Comparison of ENCODE assay signal across 8 cellular contexts in the genomic region with DNA sequence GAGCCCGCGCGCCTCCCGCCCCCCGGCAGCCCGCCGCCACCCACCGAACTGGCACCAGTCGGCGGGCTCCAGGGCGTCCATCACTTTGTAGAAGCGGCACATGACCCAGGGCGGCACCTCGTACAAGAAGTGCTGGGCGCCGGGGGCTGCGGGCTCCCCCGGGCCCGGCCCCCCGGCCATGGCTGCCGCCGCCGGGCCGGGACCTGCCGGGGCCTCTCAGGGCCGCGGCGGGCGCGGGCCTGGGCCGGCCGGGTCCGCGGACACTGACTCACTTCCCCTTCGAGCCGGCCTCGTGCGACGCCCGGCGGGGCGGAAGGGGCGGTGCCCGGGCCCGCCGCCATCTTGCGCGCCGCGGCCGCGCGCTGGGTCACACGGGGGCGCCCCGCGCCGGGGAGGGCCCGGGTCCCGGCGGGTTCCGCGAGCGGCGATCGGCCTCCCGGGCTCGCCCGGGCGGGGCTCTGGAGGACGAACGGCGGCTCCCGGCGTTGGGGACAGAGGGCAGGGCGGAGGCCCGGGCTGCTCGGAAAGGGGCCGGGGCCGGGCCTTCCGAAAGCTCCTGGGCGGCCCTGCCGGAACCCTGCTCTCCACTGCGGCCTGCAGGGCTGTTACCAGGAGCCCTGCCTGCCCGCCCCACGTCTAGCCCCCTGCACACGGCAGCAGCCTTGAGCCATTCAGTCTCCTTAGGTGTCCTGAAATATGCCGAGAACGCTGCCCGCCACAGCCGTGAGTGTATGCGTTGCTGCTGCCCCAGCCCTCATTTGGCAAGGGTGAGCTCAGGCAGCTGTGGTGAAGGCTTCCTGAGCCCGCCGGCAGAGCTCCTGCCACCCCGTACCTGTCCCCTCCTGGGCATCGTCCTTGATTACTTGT. TPM values are rescaled to one million over a fixed set of nuclear protein-coding genes. Genes with fewer than 3 reads are reported as not detected.
DNase-seq lines count a peak whose midpoint lies in the region; ATAC-seq, FAIRE-seq and TF ChIP-seq lines count a peak whose summit lies in the region.

IRAK1 (minus strand) TSS at position 270 of the 867 bp plus-strand sequence; CDS start at position 180, 90 bp downstream.

- DNase-seq in ACHN (peak; percentile 59), GM18507 (ENCODE audit: extremely low spot score, insufficient read length, low read depth) (no peak), NT2/D1 (ENCODE audit: low read depth, low spot score) (no peak), esophagus muscularis mucosa (ENCODE audit: extremely low spot score) (no peak)
- DNase-seq in activated T-cell treated with anti-CD3 and anti-CD28 coated beads, Interleukin-2, amount 50 U/mL, for 48 hours = peak; percentile 63 to 73

- intact Hi-C loops in esophagus muscularis mucosa (cut with DNase I) = loop anchor here (5.0 kb wide), 1 partner anchor 32 kb away; no protein-coding TSS in a partner anchor

- H3K9ac ChIP-seq in NT2/D1 (ENCODE audit: insufficient read length, low read depth) = peak within 1 kb of the TSS; percentile 83
- peak within 1 kb of the TSS; percentile 15 for H3K9ac ChIP-seq in muscle layer of colon (ENCODE audit: low read length)

- H3K36me3 ChIP-seq in NT2/D1 (ENCODE audit: insufficient read depth, insufficient read length, low read length) (peaks cover 26% of the 10 kb centered on the region), esophagus muscularis mucosa (peaks cover 0 to 33% (median 23%) of the 10 kb centered on the region in 4 donors), muscle layer of colon (ENCODE audit: insufficient read depth, low read length) (peaks cover 5% of the 10 kb centered on the region)

- TF ChIP-seq EP300 in esophagus muscularis mucosa (IDR thresholded peaks at IDR 0.05) = no peak

- H3K4me1 ChIP-seq in NT2/D1 (ENCODE audit: insufficient read depth, insufficient read length) (peaks cover 8% of the 10 kb centered on the region), esophagus muscularis mucosa (peaks cover 6 to 39% (median 31%) of the 10 kb centered on the region in 4 donors), muscle layer of colon (ENCODE audit: insufficient read depth, low read length) (peaks cover 16% of the 10 kb centered on the region)

- H3K9me3 ChIP-seq in NT2/D1 (ENCODE audit: insufficient read depth, low read length) (no peaks in the 10 kb centered on the region), esophagus muscularis mucosa (no peaks in the 10 kb centered on the region), muscle layer of colon (ENCODE audit: low read length) (no peaks in the 10 kb centered on the region)

- TF ChIP-seq CTCF in esophagus muscularis mucosa (IDR thresholded peaks at IDR 0.05) = no peak
- no peak for TF ChIP-seq CTCF in subcutaneous adipose tissue (IDR thresholded peaks at IDR 0.05; ENCODE audit: low read depth)

- peak; percentile 81 for ATAC-seq in HG03045 (IDR thresholded peaks at IDR 0.05; ENCODE audit: unreplicated experiment)

- H3K27ac ChIP-seq in esophagus muscularis mucosa (replicated peaks in 1 of 4) = peak within 1 kb of the TSS; percentile 84 to 90 (median 86)
- H3K27ac ChIP-seq in muscle layer of colon (ENCODE audit: low read depth, low read length) = peak within 1 kb of the TSS; percentile 71

- in situ Hi-C loops in ACHN (cut with HindIII; ENCODE audit: low pct_ligation_motif_present, low pct_unique_long_range_greater_than_20kb, low sequenced_read_pairs) = no loop called here

- H3K27me3 ChIP-seq in NT2/D1 (ENCODE audit: insufficient read depth, insufficient read length) (no peaks in the 10 kb centered on the region), esophagus muscularis mucosa (no peaks in the 10 kb centered on the region), muscle layer of colon (ENCODE audit: control insufficient read depth in 1 of 2, insufficient read depth in 2 of 2, low read length in 2 of 2) (peaks cover 0 to 12% of the 10 kb centered on the region in 2 donors)

- H3K4me3 ChIP-seq in NT2/D1 (ENCODE audit: insufficient read length, low read depth) (peak within 1 kb of the TSS; percentile 57), esophagus muscularis mucosa (peak within 1 kb of the TSS; percentile 60 to 71 (median 63)), muscle layer of colon (ENCODE audit: low read depth in 1 of 2, low read length in 2 of 2) (peak within 1 kb of the TSS; percentile 31 to 45)

- TF ChIP-seq POLR2A in esophagus muscularis mucosa (IDR thresholded peaks at IDR 0.05; ENCODE audit: low read depth) = no peak

- WGBS in esophagus muscularis mucosa = no CpG with 5 or more reads among the region's 96 CpGs

- peak; percentile 59 for FAIRE-seq in GM18507 (lab: Jason Lieb, UNC)

RNA-seq across cellular contexts. Expression of gene IRAK1, which starts in this region (rescaled TPM):
- total RNA-seq in esophagus muscularis mucosa (10 to 100 TPM; 50.5 to 74.9 (median 67.6) TPM), subcutaneous adipose tissue (10 to 100 TPM; 42.7 to 74.4 (median 47.3) TPM)

Comparison
In these comparisons a context has a peak if more than half of its experiments do, and no peak if none do; other contexts are left out.
1. DNase-seq: peak in ACHN (single experiment) and activated T-cell treated with anti-CD3 and anti-CD28 coated beads, Interleukin-2, amount 50 U/mL, for 48 hours (2 of 2); none in GM18507 (single experiment), NT2/D1 (single experiment) and esophagus muscularis mucosa (single experiment).
2. Peak in every context shown above with its lines, with median percentiles within 50 percentile points of each other: H3K4me3 ChIP-seq.